In genomic region chr12:13101854-13102375, GRCh38 we compare ENCODE assay signal across 1 cellular context.
TF ChIP-seq lines count a peak whose summit lies in the region.

No MANE protein-coding gene starts in this region.

TF ChIP-seq in HEK293, 187 proteins besides CTCF, POLR2A, EP300 and RAD21 (continued from another document and continues in another):
- peak; percentile 8; the same call in 1 of the 2 replicates for TF ChIP-seq TSHZ1 (tag by site-specific recombination; IDR thresholded peaks at IDR 0.05; ENCODE audit: borderline replicate concordance)
- peak; percentile 52; the same call in 1 of the 2 replicates for TF ChIP-seq ZBTB44 (tag by site-specific recombination; IDR thresholded peaks at IDR 0.05)
- TF ChIP-seq ZNF10 (tag by site-specific recombination; IDR thresholded peaks at IDR 0.05): 0 out of 2 replicates have a peak, but pooled peaks have one; percentile 15
- no peak for TF ChIP-seq ZNF449 (tag by site-specific recombination; IDR thresholded peaks at IDR 0.05)
- no peak for TF ChIP-seq SP3 (tag by site-specific recombination; IDR thresholded peaks at IDR 0.05)
- TF ChIP-seq SCRT2 (tag by site-specific recombination; IDR thresholded peaks at IDR 0.05): peak; percentile 17
- TF ChIP-seq ELK4 (IDR thresholded peaks at IDR 0.05; ENCODE audit: borderline replicate concordance, low read depth, low read length): no peak
- TF ChIP-seq ZNF184 (tag by site-specific recombination; IDR thresholded peaks at IDR 0.05): 0 out of 2 replicates have a peak, but pooled peaks have one; percentile 12
- TF ChIP-seq PRDM1 (tag by site-specific recombination; IDR thresholded peaks at IDR 0.05): peak; percentile 39; the same call in 1 of the 2 replicates
- TF ChIP-seq ZNF121 (tag by site-specific recombination; IDR thresholded peaks at IDR 0.05): no peak
- peak; percentile 75 for TF ChIP-seq PRDM6 (tag by site-specific recombination; IDR thresholded peaks at IDR 0.05)
- TF ChIP-seq ZNF140 (tag by site-specific recombination; IDR thresholded peaks at IDR 0.05): no peak
- 0 out of 2 replicates have a peak, but pooled peaks have one; percentile 59 for TF ChIP-seq ZNF561 (tag by site-specific recombination; IDR thresholded peaks at IDR 0.05; ENCODE audit: borderline replicate concordance)
- no peak for TF ChIP-seq ZNF513 (tag by site-specific recombination; IDR thresholded peaks at IDR 0.05)
- TF ChIP-seq ZSCAN30 (tag by site-specific recombination; IDR thresholded peaks at IDR 0.05): peak; percentile 52
- no peak for TF ChIP-seq KLF8 (tag by site-specific recombination; IDR thresholded peaks at IDR 0.05)
- TF ChIP-seq ZNF747 (tag by site-specific recombination; IDR thresholded peaks at IDR 0.05): no peak
- TF ChIP-seq ZEB2 (tag by site-specific recombination; IDR thresholded peaks at IDR 0.05): peak; percentile 58
- TF ChIP-seq SALL2 (tag by site-specific recombination; IDR thresholded peaks at IDR 0.05; ENCODE audit: borderline replicate concordance): no peak
- no peak for TF ChIP-seq ZNF280C (tag by site-specific recombination; IDR thresholded peaks at IDR 0.05)
- TF ChIP-seq ZNF18 (tag by site-specific recombination; IDR thresholded peaks at IDR 0.05): no peak
- TF ChIP-seq IKZF3 (tag by site-specific recombination; IDR thresholded peaks at IDR 0.05): peak; percentile 31; the same call in 1 of the 2 replicates
- peak; percentile 91 for TF ChIP-seq GFI1B (tag by site-specific recombination; IDR thresholded peaks at IDR 0.05)
- TF ChIP-seq ZNF488 (tag by site-specific recombination; IDR thresholded peaks at IDR 0.05): no peak
- TF ChIP-seq REST (tag by site-specific recombination; IDR thresholded peaks at IDR 0.05): no peak
- no peak for TF ChIP-seq TCF7L2 (IDR thresholded peaks at IDR 0.05; ENCODE audit: borderline replicate concordance, low read depth, low read length)
- TF ChIP-seq ZNF148 (tag by site-specific recombination; IDR thresholded peaks at IDR 0.05; ENCODE audit: borderline replicate concordance): no peak
- no peak for TF ChIP-seq ZNF530 (tag by site-specific recombination; IDR thresholded peaks at IDR 0.05; ENCODE audit: low read depth)
- TF ChIP-seq ZNF354C (tag by site-specific recombination; IDR thresholded peaks at IDR 0.05; ENCODE audit: borderline replicate concordance, low read depth): no peak
- no peak for TF ChIP-seq ZSCAN23 (tag by site-specific recombination; IDR thresholded peaks at IDR 0.05)
- TF ChIP-seq ZNF433 (tag by site-specific recombination; IDR thresholded peaks at IDR 0.05; ENCODE audit: low read depth): no peak
